In the genomic region with DNA sequence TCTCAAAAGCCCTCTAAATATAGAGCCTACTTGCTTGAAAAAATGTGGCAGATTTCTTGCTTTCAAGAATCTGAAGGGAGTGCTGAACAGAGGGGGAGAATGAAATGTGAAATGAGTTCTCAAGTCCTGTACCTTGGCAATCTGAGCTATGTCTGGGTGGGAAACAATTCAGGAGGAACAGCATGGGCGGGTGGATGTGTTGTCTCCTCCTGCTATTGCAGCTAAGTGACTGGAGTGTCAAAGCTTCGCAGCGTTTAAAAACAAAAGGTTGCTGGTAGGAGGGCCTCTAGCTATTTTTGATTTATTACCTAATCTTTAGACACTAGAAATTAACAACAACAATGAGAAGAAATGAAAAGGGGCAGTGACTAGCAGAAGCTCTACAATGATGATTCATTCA, we compare ENCODE assay signal across 12 cellular contexts.
"Had no signal": no experiment of that assay in that cellular context is flagged by ENCODE, and none has a peak within 500 bp of the region (broad histone marks: within the 10 kb centered on the region; RNA-seq: fewer than 3 reads in every experiment).

No MANE protein-coding gene starts in this region.

- H3K9me3 ChIP-seq: ovary, tibial artery, uterus had no signal

- H3K27me3 ChIP-seq: brain microvascular endothelial cell, ovary, uterus had no signal

- H3K36me3 ChIP-seq: brain microvascular endothelial cell, ovary, tibial artery, uterus had no signal

- H3K27ac ChIP-seq: brain microvascular endothelial cell, ovary, tibial artery, uterus had no signal

- H3K4me1 ChIP-seq: tibial artery, uterus had no signal

- H3K4me3 ChIP-seq: ovary, tibial artery, uterus had no signal

- DNase-seq: activated CD4-positive, alpha-beta T cell treated with anti-CD3 and anti-CD28 coated beads, Interleukin-2, amount 50 U/mL, for 1 hour; activated CD8-positive, alpha-beta memory T cell treated with anti-CD3 and anti-CD28 coated beads for 24 hours; activated gamma-delta T cell treated with Interleukin-2 at 50 U/mL for 16 hours; brain microvascular endothelial cell; effector memory CD4-positive, alpha-beta T cell; head of caudate nucleus; ovary; stimulated activated CD4-positive, alpha-beta T cell treated with anti-CD3 and anti-CD28 coated beads, Interleukin-1b, Interleukin-23, amount 100 ng/mL, for 48 hours; T1000; tibial artery; uterus had no signal

- ATAC-seq: activated CD4-positive, CD25-positive, alpha-beta regulatory T cell treated with anti-CD3 and anti-CD28 coated beads, Interleukin-2, amount 50 U/mL, for 24 hours had no signal
